In the genomic region with DNA sequence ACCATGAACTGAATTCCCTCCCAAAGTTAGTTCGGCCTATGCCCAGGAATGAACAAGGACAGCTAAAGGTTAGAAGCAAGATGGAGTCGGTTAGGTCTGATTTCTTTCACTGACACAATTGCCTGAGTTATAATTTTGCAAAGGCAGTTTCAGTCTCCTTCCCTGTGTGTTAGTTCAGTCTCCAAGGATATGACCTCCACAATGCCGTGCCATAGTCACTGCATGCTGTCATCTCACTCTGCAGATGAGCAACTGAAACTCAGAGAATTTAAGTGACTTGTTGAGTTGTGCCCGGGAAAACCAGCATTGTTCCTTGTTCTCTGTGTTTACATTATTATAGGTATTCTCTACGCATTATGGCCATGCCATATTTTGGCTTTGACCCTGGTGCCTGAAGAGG, we compare ENCODE assay signal across 29 cellular contexts. TPM values are rescaled to one million over a fixed set of nuclear protein-coding genes. Genes with fewer than 3 reads are reported as not detected.
DNase-seq lines count a peak whose midpoint lies in the region; ATAC-seq and TF ChIP-seq lines count a peak whose summit lies in the region.
"Had no signal": no experiment of that assay in that cellular context is flagged by ENCODE, and none has a peak within 500 bp of the region (broad histone marks: within the 10 kb centered on the region; RNA-seq: fewer than 3 reads in every experiment).

No MANE protein-coding gene starts in this region.

- no peaks in the 10 kb centered on the region for H3K36me3 Mint-ChIP-seq in Caco-2 (ENCODE audit: insufficient read depth, unreplicated experiment)
- H3K36me3 Mint-ChIP-seq: CD8-positive, alpha-beta memory T cell had no signal

- H3K27ac ChIP-seq in hepatocyte: peak overlapping the region; percentile 28
- H3K27ac ChIP-seq: GM23248 had no signal

- H3K9me3 ChIP-seq in Caco-2 (no peaks in the 10 kb centered on the region), hepatocyte (ENCODE audit: low read depth) (no peaks in the 10 kb centered on the region)
- H3K9me3 ChIP-seq: BE2C, HAP-1 had no signal

- H2AFZ ChIP-seq in hepatocyte: no peak overlapping the region
- H2AFZ ChIP-seq: GM23248 had no signal

- H3K4me1 Mint-ChIP-seq in Caco-2 (ENCODE audit: low read depth, unreplicated experiment): peaks cover 31% of the 10 kb centered on the region

- no peaks in the 10 kb centered on the region for H3K79me2 ChIP-seq in hepatocyte

- H3K4me3 ChIP-seq in Caco-2 (ENCODE audit: low read depth, low read length) (no peak overlapping the region), hepatocyte (no peak overlapping the region)
- H3K4me3 ChIP-seq: GM23248, HAP-1, K562 had no signal

- peak overlapping the region; percentile 14 for H3K4me3 Mint-ChIP-seq in Caco-2 (ENCODE audit: unreplicated experiment)
- H3K4me3 Mint-ChIP-seq: CD14-positive monocyte; CD8-positive, alpha-beta memory T cell; HFFc6 had no signal

- H3K36me3 ChIP-seq in Caco-2 (ENCODE audit: control insufficient read depth, insufficient read depth, low read length) (no peaks in the 10 kb centered on the region), hepatocyte (replicated peaks; ENCODE audit: insufficient read depth, low read depth) (no peaks in the 10 kb centered on the region)
- H3K36me3 ChIP-seq: BE2C, HAP-1 had no signal

- H3K27me3 Mint-ChIP-seq in Caco-2 (ENCODE audit: insufficient read depth, unreplicated experiment): no peaks in the 10 kb centered on the region

- no peaks in the 10 kb centered on the region for H3K27me3 ChIP-seq in Caco-2 (replicated peaks; ENCODE audit: control insufficient read depth, insufficient read depth, low read length)
- H3K27me3 ChIP-seq in hepatocyte: no peaks in the 10 kb centered on the region

- CTCF ChIA-PET in Caco-2 (lab: Charles Lee): no interaction called here

- H3K4me1 ChIP-seq in Caco-2 (peaks cover 53% of the 10 kb centered on the region), hepatocyte (ENCODE audit: insufficient read depth) (peaks cover 24% of the 10 kb centered on the region)
- H3K4me1 ChIP-seq: BE2C had no signal

- H3K9me3 Mint-ChIP-seq in Caco-2 (ENCODE audit: unreplicated experiment): no peaks in the 10 kb centered on the region

- H3K27ac Mint-ChIP-seq in Caco-2 (ENCODE audit: unreplicated experiment): peak overlapping the region; percentile 53
- H3K27ac Mint-ChIP-seq: CD8-positive, alpha-beta memory T cell; HFFc6 had no signal

- BruUV-seq in Caco-2 (replicated peaks; lab: Mats Ljungman, UMichigan): no TSS peak

- POLR2A ChIA-PET in Caco-2 (lab: Charles Lee): no interaction called here

- H3K9me2 ChIP-seq in hepatocyte (replicated peaks; ENCODE audit: insufficient read depth): no peaks in the 10 kb centered on the region

- DNase-seq in Caco-2: no peak
- peak; percentile 15 for DNase-seq in M059J (ENCODE audit: low read depth)
- no peak for DNase-seq in hepatocyte (ENCODE audit: low spot score)
- DNase-seq in kidney tubule cell (ENCODE audit: low spot score): peak; percentile 37
- no peak for DNase-seq in DMS53 (lab: John Stamatoyannopoulos, UW)
- no peak for DNase-seq in NCI-H2081 treated with DMSO at 0.1 percent for 48 hours (lab: John Stamatoyannopoulos, UW)
- DNase-seq: 8988T; ACHN; BE2C; Calu3; CD8-positive, alpha-beta memory T cell; GM23248; HFFc6; Kasumi-1; NCI-H1105 treated with DMSO at 0.1 percent for 48 hours; NCI-H146; NCI-H1930; NCI-H446 treated with DMSO at 0.1 percent for 48 hours; NCI-H526; NCI-H82; NK-92 treated with Interleukin-12 subunit alpha and Interleukin-12 subunit beta, amount 100 ng/mL, for 24 hours; PC-3 had no signal

- TF ChIP-seq CTCF in Caco-2 (IDR thresholded peaks at IDR 0.05; ENCODE audit: insufficient read depth in 1 of 2, low read depth in 1 of 2, low read length in 1 of 2, severe bottlenecking in 1 of 2, unreplicated experiment in 1 of 2) (no peak), hepatocyte (IDR thresholded peaks at IDR 0.05; ENCODE audit: poor library complexity) (no peak)

- ATAC-seq in HG02610 (IDR thresholded peaks at IDR 0.05; ENCODE audit: unreplicated experiment) (no peak), GM18870 (IDR thresholded peaks at IDR 0.05; ENCODE audit: unreplicated experiment) (no peak)
- ATAC-seq: K562, PC-3, SK-N-SH treated with all-trans-retinoic acid at 6 μM for 48 hours had no signal

- H3K4me2 ChIP-seq in hepatocyte: no peak overlapping the region

- H4K20me1 ChIP-seq in hepatocyte (ENCODE audit: insufficient read depth, poor library complexity, severe bottlenecking): no peaks in the 10 kb centered on the region

- intact Hi-C loops in Caco-2 (cut with micrococcal nuclease; ENCODE audit: unreplicated experiment): no loop called here

- 83% methylated on average over 5 of the region's 5 CpGs for WGBS in hepatocyte (ENCODE audit: low lambda C conversion rate, missing lambda C conversion rate)

RNA-seq across cellular contexts. Expression of gene SERPINA1, which starts 10.1 kb away (rescaled TPM):
- total RNA-seq in Caco-2 (2022) (150 and 178 TPM in 2 replicates), hepatocyte (5,074 and 5,718 TPM in 2 replicates)
- 5.6 and 8.3 TPM in 2 replicates for total RNA-seq in M059J (2014; rRNA removed; shearing (Covaris generic))
- polyA plus RNA-seq in hepatocyte: 3,463 and 3,480 TPM in 2 replicates
- polyA plus RNA-seq: CD8-positive, alpha-beta memory T cell; K562 had no signal

RNA-seq across cellular contexts. Expression of gene SERPINA2, which starts 32.0 kb away (rescaled TPM):
- not detected in 2 replicates for total RNA-seq in Caco-2 (2022)
- total RNA-seq in M059J (2014; rRNA removed; shearing (Covaris generic)): not detected in 2 replicates
- not detected in 2 replicates for total RNA-seq in hepatocyte
- polyA plus RNA-seq in hepatocyte: not detected in 2 replicates
- total RNA-seq: Calu3; CD8-positive, alpha-beta memory T cell; GM23248; HFFc6; K562; MCF 10A; PC-3 had no signal
- polyA plus RNA-seq: CD14-positive monocyte; CD8-positive, alpha-beta memory T cell; GM23248; K562 had no signal

RNA-seq across cellular contexts. Expression of gene SERPINA11, which starts 54.1 kb away (rescaled TPM):
- total RNA-seq in Caco-2 (2022) (0.35 and 0.54 TPM in 2 replicates), hepatocyte (8.0 and 10.8 TPM in 2 replicates)
- total RNA-seq in M059J (2014; rRNA removed; shearing (Covaris generic)): not detected in 2 replicates
- polyA plus RNA-seq in hepatocyte: 13.2 and 16.7 TPM in 2 replicates
- total RNA-seq: Calu3; CD8-positive, alpha-beta memory T cell; GM23248; HFFc6; K562; MCF 10A; PC-3 had no signal
- polyA plus RNA-seq: CD14-positive monocyte; CD8-positive, alpha-beta memory T cell; GM23248; K562 had no signal

Comparison
In these comparisons a context has a peak if more than half of its experiments do, and no peak if none do; other contexts are left out.
1. DNase-seq: peak in M059J (single experiment) and kidney tubule cell (single experiment); none in Caco-2 (0 of 2), hepatocyte (single experiment), DMS53 (single experiment) and NCI-H2081 treated with DMSO at 0.1 percent for 48 hours (single experiment).
2. RNA of gene SERPINA1, which starts 10.1 kb away (total RNA-seq): 5,074 to 5,718 TPM in hepatocyte; 150 to 178 TPM in Caco-2 and 5.6 to 8.3 TPM in M059J; every median in the first group is over 10 times any median in the second.